In the genomic region with DNA sequence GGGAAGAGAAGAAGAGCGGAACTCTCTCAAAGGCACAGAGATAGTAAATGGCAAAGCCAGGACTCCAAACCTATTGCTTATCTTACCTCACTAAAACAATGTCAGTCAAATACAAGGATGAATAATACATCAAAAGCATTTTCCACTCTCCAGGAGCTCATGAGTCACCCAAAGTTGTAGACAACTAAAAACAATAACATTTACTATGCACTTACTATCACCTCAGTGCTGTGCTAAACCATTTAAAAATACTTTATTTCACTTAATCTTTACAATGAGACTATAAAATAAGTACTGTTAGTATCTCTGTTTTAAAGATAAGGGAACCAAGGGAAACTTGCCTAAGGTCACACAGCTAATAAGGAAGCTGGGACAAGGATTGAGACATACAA, we compare ENCODE assay signal across 20 cellular contexts.
A peak's percentile ranks its signal among the peaks of the same experiment; 100 is the strongest.
DNase-seq lines count a peak whose midpoint lies in the region; ATAC-seq, FAIRE-seq and TF ChIP-seq lines count a peak whose summit lies in the region.
"Had no signal": no experiment of that assay in that cellular context is flagged by ENCODE, and none has a peak within 500 bp of the region (broad histone marks: within the 10 kb centered on the region; RNA-seq: fewer than 3 reads in every experiment).

No MANE protein-coding gene starts in this region.

- H3K14ac ChIP-seq in mesenchymal stem cell (ENCODE audit: low read length in 2 of 2), result no peak overlapping the region

- no peak overlapping the region for H3K27ac Mint-ChIP-seq in activated T-helper 17 cell treated with anti-CD3 and anti-CD28 coated beads, Interleukin-2, amount 50 U/mL, for 72 hours
- no peak overlapping the region for H3K27ac Mint-ChIP-seq in activated CD4-positive, alpha-beta T cell treated with anti-CD3 and anti-CD28 coated beads, Interleukin-2, amount 10 ng/mL, durations not matched to agents 7 days and 5 days
- H3K27ac Mint-ChIP-seq: stimulated activated naive CD8-positive, alpha-beta T cell treated with anti-CD3 and anti-CD28 coated beads, Interleukin-15, amount 100 ng/mL, for 72 hours had no signal

- no TSS peak for BruUV-seq in Panc1 (replicated peaks; lab: Mats Ljungman, UMichigan)

- DNase-seq in H54 (ENCODE audit: insufficient read length, low spot score), result no peak
- no peak for DNase-seq in Panc1 (ENCODE audit: low read depth, low spot score)
- DNase-seq in choroid plexus epithelial cell (ENCODE audit: low read depth), result peak; percentile 46
- peak; percentile 17 for DNase-seq in mesenchymal stem cell
- no peak for DNase-seq in C1 segment of cervical spinal cord (lab: John Stamatoyannopoulos, UW)
- DNase-seq in NCI-H146 (lab: John Stamatoyannopoulos, UW), result no peak
- DNase-seq in activated CD4-positive, alpha-beta T cell treated with anti-CD3 and anti-CD28 coated beads, Interleukin-2, amount 10 ng/mL, durations not matched to agents 7 days and 5 days, result no peak
- DNase-seq: activated CD4-positive, alpha-beta T cell treated with anti-CD3 and anti-CD28 coated beads, Interleukin-2, amount 50 U/mL, for 48 hours; activated T-cell treated with anti-CD3 and anti-CD28 coated beads, Interleukin-2, amount 50 U/mL, for 48 hours; erythroblast; Kasumi-1; left lung; NCI-H1694; NCI-H510A treated with DMSO at 0.1 percent for 48 hours; OCI-M1; stimulated activated CD4-positive, alpha-beta T cell treated with anti-CD3 and anti-CD28 coated beads, Interleukin-12 subunit alpha, Interleukin-12 subunit beta, amount 100 ng/mL, for 4 hours; stimulated activated naive CD8-positive, alpha-beta T cell treated with anti-CD3 and anti-CD28 coated beads, Interleukin-15, amount 100 ng/mL, for 72 hours had no signal

- no peaks in the 10 kb centered on the region for H3K27me3 ChIP-seq in Panc1 (ENCODE audit: control insufficient read depth, insufficient read depth, low read length)
- H3K27me3 ChIP-seq in mesenchymal stem cell (ENCODE audit: control insufficient read depth in 1 of 2, insufficient read depth in 1 of 2, low read length in 2 of 2), result no peaks in the 10 kb centered on the region
- H3K27me3 ChIP-seq: left lung, vagina had no signal

- no peak overlapping the region for H2BK120ac ChIP-seq in mesenchymal stem cell (ENCODE audit: low read depth, low read length)

- in situ Hi-C loops in Panc1 (cut with HindIII; ENCODE audit: low pct_unique_long_range_greater_than_20kb, low sequenced_read_pairs), result no loop called here

- H2BK5ac ChIP-seq in mesenchymal stem cell (ENCODE audit: low read depth, low read length, poor library complexity, severe bottlenecking), result no peak overlapping the region

- peak; percentile 85 for FAIRE-seq in H54 (lab: Jason Lieb, UNC)
- FAIRE-seq: colon had no signal

- H3K79me1 ChIP-seq in mesenchymal stem cell (replicated peaks; ENCODE audit: low read length, poor library complexity, severe bottlenecking), result no peaks in the 10 kb centered on the region

- no peaks in the 10 kb centered on the region for H3K27me3 Mint-ChIP-seq in activated T-helper 17 cell treated with anti-CD3 and anti-CD28 coated beads, Interleukin-2, amount 50 U/mL, for 72 hours
- H3K27me3 Mint-ChIP-seq in activated CD4-positive, alpha-beta T cell treated with anti-CD3 and anti-CD28 coated beads, Interleukin-2, amount 10 ng/mL, durations not matched to agents 7 days and 5 days, result no peaks in the 10 kb centered on the region
- H3K27me3 Mint-ChIP-seq: stimulated activated naive CD8-positive, alpha-beta T cell treated with anti-CD3 and anti-CD28 coated beads, Interleukin-15, amount 100 ng/mL, for 72 hours had no signal

- POLR2A ChIA-PET in Panc1 (lab: Charles Lee), result no interaction called here
- POLR2A ChIA-PET in activated CD4-positive, alpha-beta T cell treated with anti-CD3 and anti-CD28 coated beads, Interleukin-2, amount 10 ng/mL, durations not matched to agents 7 days and 5 days (lab: Charles Lee), result no interaction called here

- no peak overlapping the region for H3K4ac ChIP-seq in mesenchymal stem cell (ENCODE audit: low read depth in 1 of 2, low read length in 2 of 2)

- TF ChIP-seq CTCF in Panc1 (IDR thresholded peaks at IDR 0.05), result no peak
- TF ChIP-seq CTCF in choroid plexus epithelial cell (conservative IDR thresholded peaks at IDR 0.05; ENCODE audit: low read depth, low read length), result no peak

- no peaks in the 10 kb centered on the region for H3K36me3 Mint-ChIP-seq in activated T-helper 17 cell treated with anti-CD3 and anti-CD28 coated beads, Interleukin-2, amount 50 U/mL, for 72 hours (ENCODE audit: low read depth)
- no peaks in the 10 kb centered on the region for H3K36me3 Mint-ChIP-seq in activated CD4-positive, alpha-beta T cell treated with anti-CD3 and anti-CD28 coated beads, Interleukin-2, amount 10 ng/mL, durations not matched to agents 7 days and 5 days (ENCODE audit: low read depth)

- H4K91ac ChIP-seq in mesenchymal stem cell (ENCODE audit: low read length), result no peak overlapping the region

- H3K4me2 ChIP-seq in mesenchymal stem cell (ENCODE audit: low read length, poor library complexity, severe bottlenecking), result no peak overlapping the region

- H3K9me3 ChIP-seq in Panc1 (ENCODE audit: control insufficient read depth, insufficient read depth, low read depth, low read length) (peaks cover 3% of the 10 kb centered on the region; the same call in 1 of the 2 replicates), mesenchymal stem cell (ENCODE audit: control insufficient read depth, low read length) (no peaks in the 10 kb centered on the region)
- H3K9me3 ChIP-seq: left lung, vagina had no signal

- H3K9me3 Mint-ChIP-seq in activated T-helper 17 cell treated with anti-CD3 and anti-CD28 coated beads, Interleukin-2, amount 50 U/mL, for 72 hours, result peaks cover 12% of the 10 kb centered on the region
- H3K9me3 Mint-ChIP-seq in activated CD4-positive, alpha-beta T cell treated with anti-CD3 and anti-CD28 coated beads, Interleukin-2, amount 10 ng/mL, durations not matched to agents 7 days and 5 days, result peaks cover 2% of the 10 kb centered on the region

- WGBS in mesenchymal stem cell, result no CpG with 5 or more reads among the region's 1 CpG

- no peak for TF ChIP-seq POLR2A in H54 (IDR thresholded peaks at IDR 0.05; ENCODE audit: low read depth, low read length)

- H2AFZ ChIP-seq in mesenchymal stem cell (ENCODE audit: low read depth, low read length), result no peak overlapping the region

- H3K4me1 ChIP-seq in Panc1 (ENCODE audit: control insufficient read depth, insufficient read depth, low read length), result peaks cover 5% of the 10 kb centered on the region; the same call in 1 of the 2 replicates
- H3K4me1 ChIP-seq in mesenchymal stem cell (ENCODE audit: control insufficient read depth, insufficient read depth, low read depth, low read length), result no peaks in the 10 kb centered on the region
- H3K4me1 ChIP-seq: left lung, vagina had no signal

- CTCF ChIA-PET in Panc1 (lab: Charles Lee), result no interaction called here
- CTCF ChIA-PET in activated CD4-positive, alpha-beta T cell treated with anti-CD3 and anti-CD28 coated beads, Interleukin-2, amount 10 ng/mL, durations not matched to agents 7 days and 5 days (lab: Charles Lee), result no interaction called here

- no peak overlapping the region for H3K23ac ChIP-seq in mesenchymal stem cell (ENCODE audit: low read length in 2 of 2)

- intact Hi-C loops in Panc1 (cut with micrococcal nuclease; ENCODE audit: unreplicated experiment), result no loop called here

- H3K36me3 ChIP-seq in Panc1 (ENCODE audit: control insufficient read depth, insufficient read depth, low read length) (no peaks in the 10 kb centered on the region), mesenchymal stem cell (ENCODE audit: control insufficient read depth in 1 of 2, insufficient read depth in 2 of 2, low read depth in 1 of 2, low read length in 2 of 2) (no peaks in the 10 kb centered on the region)
- H3K36me3 ChIP-seq: left lung, vagina had no signal

- no peak overlapping the region for H4K8ac ChIP-seq in mesenchymal stem cell (ENCODE audit: low read length)

- no peaks in the 10 kb centered on the region for H3K4me1 Mint-ChIP-seq in activated T-helper 17 cell treated with anti-CD3 and anti-CD28 coated beads, Interleukin-2, amount 50 U/mL, for 72 hours
- H3K4me1 Mint-ChIP-seq in activated CD4-positive, alpha-beta T cell treated with anti-CD3 and anti-CD28 coated beads, Interleukin-2, amount 10 ng/mL, durations not matched to agents 7 days and 5 days, result no peaks in the 10 kb centered on the region
- H3K4me1 Mint-ChIP-seq: stimulated activated naive CD8-positive, alpha-beta T cell treated with anti-CD3 and anti-CD28 coated beads, Interleukin-15, amount 100 ng/mL, for 72 hours had no signal

- H3K4me3 Mint-ChIP-seq in activated T-helper 17 cell treated with anti-CD3 and anti-CD28 coated beads, Interleukin-2, amount 50 U/mL, for 72 hours, result no peak overlapping the region
- H3K4me3 Mint-ChIP-seq in activated CD4-positive, alpha-beta T cell treated with anti-CD3 and anti-CD28 coated beads, Interleukin-2, amount 10 ng/mL, durations not matched to agents 7 days and 5 days, result no peak overlapping the region
- H3K4me3 Mint-ChIP-seq: stimulated activated naive CD8-positive, alpha-beta T cell treated with anti-CD3 and anti-CD28 coated beads, Interleukin-15, amount 100 ng/mL, for 72 hours had no signal

- H3K18ac ChIP-seq in mesenchymal stem cell (ENCODE audit: low read depth in 1 of 2, low read length in 2 of 2), result no peak overlapping the region

- no peak overlapping the region for H2BK15ac ChIP-seq in mesenchymal stem cell (ENCODE audit: low read depth, poor library complexity, severe bottlenecking)

- H3K4me3 ChIP-seq in Panc1 (ENCODE audit: low read depth in 2 of 2, low read length in 2 of 2) (no peak overlapping the region), choroid plexus epithelial cell (ENCODE audit: low read depth, low read length) (no peak overlapping the region), mesenchymal stem cell (ENCODE audit: insufficient read depth in 1 of 2, low read depth in 1 of 2, low read length in 2 of 2) (peak overlapping the region in 1 of 2 experiments; percentile 47)
- H3K4me3 ChIP-seq: left lung, vagina had no signal

- ATAC-seq in Panc1, result peak; percentile 84
- ATAC-seq in activated T-helper 17 cell treated with anti-CD3 and anti-CD28 coated beads, Interleukin-2, amount 50 U/mL, for 72 hours (replicated peaks), result no peak
- ATAC-seq: stimulated activated naive CD8-positive, alpha-beta T cell treated with anti-CD3 and anti-CD28 coated beads, Interleukin-15, amount 100 ng/mL, for 72 hours had no signal

- no peak overlapping the region for H2BK12ac ChIP-seq in mesenchymal stem cell (ENCODE audit: low read length in 2 of 2)

- peak overlapping the region; percentile 68; the same call in 1 of the 2 replicates for H3K27ac ChIP-seq in Panc1 (ENCODE audit: low read length)
- peak overlapping the region; percentile 38 for H3K27ac ChIP-seq in mesenchymal stem cell (ENCODE audit: low read length, poor library complexity, severe bottlenecking)
- H3K27ac ChIP-seq: left lung, vagina had no signal

- H3K9ac ChIP-seq in mesenchymal stem cell (ENCODE audit: low read length), result peak overlapping the region; percentile 40

- no peak overlapping the region for H2AK5ac ChIP-seq in mesenchymal stem cell (ENCODE audit: low read length, severe bottlenecking)

Comparison
In these comparisons a context has a peak if more than half of its experiments do, and no peak if none do; other contexts are left out.
1. DNase-seq: peak in choroid plexus epithelial cell (single experiment) and mesenchymal stem cell (single experiment); none in H54 (single experiment), Panc1 (single experiment), C1 segment of cervical spinal cord (0 of 14), NCI-H146 (single experiment) and activated CD4-positive, alpha-beta T cell treated with anti-CD3 and anti-CD28 coated beads, Interleukin-2, amount 10 ng/mL, durations not matched to agents 7 days and 5 days (single experiment).